8 cellular contexts compared by ENCODE assay signal in genomic region chr22:23837911-23838685, GRCh38. TPM values are rescaled to one million over a fixed set of nuclear protein-coding genes. Genes with fewer than 3 reads are reported as not detected.
DNase-seq lines count a peak whose midpoint lies in the region; TF ChIP-seq lines count a peak whose summit lies in the region.

No MANE protein-coding gene starts in this region.

- no peak overlapping the region for H2AFZ ChIP-seq in neural progenitor cell (replicated peaks)

- peaks cover 31% of the 10 kb centered on the region for H4K20me1 ChIP-seq in neural progenitor cell (ENCODE audit: low read depth)

- DNase-seq in SIG-M5 treated with dmso at 0.1 percent for 504 hours (lab: John Stamatoyannopoulos, UW; ENCODE audit: unreplicated experiment) (peak; percentile 55), SIG-M5 (lab: John Stamatoyannopoulos, UW) (no peak), neural progenitor cell (ENCODE audit: low spot score) (peak; percentile 46), NCI-H2107 (lab: John Stamatoyannopoulos, UW) (no peak), ureter (ENCODE audit: low spot score) (no peak), RKO (ENCODE audit: low spot score) (no peak)

- H3K9me3 ChIP-seq in HUES48 (ENCODE audit: control insufficient read depth, insufficient read depth, low read length) (no peaks in the 10 kb centered on the region), neural progenitor cell (ENCODE audit: low read depth) (no peaks in the 10 kb centered on the region)

- no peak overlapping the region for H3K9ac ChIP-seq in HUES48 (ENCODE audit: low read depth, low read length)
- H3K9ac ChIP-seq in neural progenitor cell: no peak overlapping the region

- H3K36me3 Mint-ChIP-seq in brain (peaks cover 5% of the 10 kb centered on the region), neural progenitor cell (peaks cover 7% of the 10 kb centered on the region)

- no peak overlapping the region for H3K27ac ChIP-seq in HUES48 (ENCODE audit: low read depth, low read length)
- no peak overlapping the region for H3K27ac ChIP-seq in neural progenitor cell

- H3K36me3 ChIP-seq in HUES48 (ENCODE audit: control insufficient read depth, insufficient read depth, low read length): peaks cover 29% of the 10 kb centered on the region
- no peaks in the 10 kb centered on the region for H3K36me3 ChIP-seq in neural progenitor cell

- H3K9me3 Mint-ChIP-seq in brain: peaks cover 0 to 7% (median 0%) of the 10 kb centered on the region in 5 experiments
- H3K9me3 Mint-ChIP-seq in neural progenitor cell: no peaks in the 10 kb centered on the region

- H3K4me3 Mint-ChIP-seq in brain (peak overlapping the region; percentile 82 to 93 (median 89)), neural progenitor cell (peak overlapping the region; percentile 94)

- H3F3A ChIP-seq in neural progenitor cell (ENCODE audit: low read depth): peaks cover 24% of the 10 kb centered on the region

- peaks cover 7% of the 10 kb centered on the region; the same call in 1 of the 2 replicates for H3K27me3 ChIP-seq in HUES48 (ENCODE audit: control insufficient read depth, insufficient read depth, low read length)
- H3K27me3 ChIP-seq in neural progenitor cell: peaks cover 10% of the 10 kb centered on the region

- H3K79me2 ChIP-seq in neural progenitor cell (ENCODE audit: low read depth): no peaks in the 10 kb centered on the region

- peaks cover 6% of the 10 kb centered on the region for H3K27me3 Mint-ChIP-seq in brain
- peaks cover 18% of the 10 kb centered on the region for H3K27me3 Mint-ChIP-seq in neural progenitor cell (ENCODE audit: insufficient read depth, low read depth)

- H3K4me2 ChIP-seq in neural progenitor cell: peak overlapping the region; percentile 80

- H3K27ac Mint-ChIP-seq in brain: peak overlapping the region in 4 of 5 experiments; percentile 14 to 89 (median 70)
- no peak overlapping the region for H3K27ac Mint-ChIP-seq in neural progenitor cell

- peak overlapping the region; percentile 87 for H3K4me3 ChIP-seq in HUES48 (ENCODE audit: low read depth, low read length)
- peak overlapping the region; percentile 48 for H3K4me3 ChIP-seq in neural progenitor cell

- TF ChIP-seq CTCF in brain (conservative IDR thresholded peaks at IDR 0.05): no peak
- TF ChIP-seq CTCF in neural progenitor cell (IDR thresholded peaks at IDR 0.05): no peak

- H3K4me1 Mint-ChIP-seq in brain (peaks cover 50% of the 10 kb centered on the region), neural progenitor cell (peaks cover 36% of the 10 kb centered on the region)

- peaks cover 9% of the 10 kb centered on the region; the same call in 1 of the 2 replicates for H3K4me1 ChIP-seq in HUES48 (ENCODE audit: control insufficient read depth, insufficient read depth, low read length)
- H3K4me1 ChIP-seq in neural progenitor cell: peaks cover 22% of the 10 kb centered on the region

RNA-seq across cellular contexts. Expression of gene DERL3, which starts 0.7 kb away (rescaled TPM):
- 3.1 TPM for polyA plus RNA-seq in brain (ENCODE audit: insufficient read depth, low read depth, low replicate concordance)
- total RNA-seq in neural progenitor cell (ENCODE audit: low replicate concordance) (1.1 and 7.7 TPM in 2 replicates), ureter (11.4 TPM)

RNA-seq across cellular contexts. Expression of gene SLC2A11, which starts 19.6 kb away (rescaled TPM):
- polyA plus RNA-seq in brain (ENCODE audit: insufficient read depth, low read depth, low replicate concordance): 21.1 TPM
- total RNA-seq in neural progenitor cell (ENCODE audit: low replicate concordance) (3.8 and 12.1 TPM in 2 replicates), ureter (15.0 TPM)

RNA-seq across cellular contexts. Expression of gene SMARCB1, which starts 51.3 kb away (rescaled TPM):
- 231 TPM for polyA plus RNA-seq in brain (ENCODE audit: insufficient read depth, low read depth, low replicate concordance)
- 151 and 170 TPM in 2 replicates for total RNA-seq in neural progenitor cell (ENCODE audit: low replicate concordance)
- total RNA-seq in ureter: 74.0 TPM

RNA-seq across cellular contexts. Expression of gene MIF, which starts 56.1 kb away (rescaled TPM):
- polyA plus RNA-seq in brain (ENCODE audit: insufficient read depth, low read depth, low replicate concordance): 583 TPM
- total RNA-seq in neural progenitor cell (ENCODE audit: low replicate concordance): 132 and 552 TPM in 2 replicates
- 528 TPM for total RNA-seq in ureter

Comparison
In these comparisons a context has a peak if more than half of its experiments do, and no peak if none do; other contexts are left out.
1. DNase-seq: peak in SIG-M5 treated with dmso at 0.1 percent for 504 hours (single experiment) and neural progenitor cell (single experiment); none in SIG-M5 (single experiment), NCI-H2107 (single experiment), ureter (single experiment) and RKO (single experiment).